In genomic region chr2:152062130-152063091, GRCh38 we compare ENCODE assay signal across 10 cellular contexts. TPM values are rescaled to one million over a fixed set of nuclear protein-coding genes. Genes with fewer than 3 reads are reported as not detected.
DNase-seq lines count a peak whose midpoint lies in the region; ATAC-seq and FAIRE-seq lines count a peak whose summit lies in the region.
"Had no signal": no experiment of that assay in that cellular context is flagged by ENCODE, and none has a peak within 500 bp of the region (broad histone marks: within the 10 kb centered on the region; RNA-seq: fewer than 3 reads in every experiment).

No MANE protein-coding gene starts in this region.

- intact Hi-C loops in left cardiac atrium (cut with DNase I) (no loop called here), aorta (cut with DNase I) (no loop called here)

- H3K4me3 ChIP-seq in aorta (ENCODE audit: low read length in 2 of 2): no peak overlapping the region
- no peak overlapping the region for H3K4me3 ChIP-seq in effector memory CD4-positive, alpha-beta T cell (ENCODE audit: insufficient read depth, low read depth, low read length, poor library complexity, severe bottlenecking)

- H3K36me3 ChIP-seq in aorta (ENCODE audit: control insufficient read depth in 1 of 2, insufficient read depth in 2 of 2, low read length in 1 of 2): no peaks in the 10 kb centered on the region
- no peaks in the 10 kb centered on the region for H3K36me3 ChIP-seq in effector memory CD4-positive, alpha-beta T cell (ENCODE audit: control insufficient read depth, insufficient read depth, low read length)

- H3K4me1 Mint-ChIP-seq in stimulated activated naive CD8-positive, alpha-beta T cell treated with anti-CD3 and anti-CD28 coated beads, Interleukin-15, amount 100 ng/mL, for 72 hours: no peaks in the 10 kb centered on the region

- H3K27ac ChIP-seq in aorta (ENCODE audit: low read depth in 1 of 2, low read length in 2 of 2): no peak overlapping the region
- no peak overlapping the region for H3K27ac ChIP-seq in effector memory CD4-positive, alpha-beta T cell (ENCODE audit: insufficient read depth, low read length, poor library complexity, severe bottlenecking)

- no peak for DNase-seq in stimulated activated naive CD8-positive, alpha-beta T cell treated with anti-CD3 and anti-CD28 coated beads, Interleukin-15, Interleukin-2, amounts not matched to agents 100 U/mL and 50 U/mL, for 24 hours
- DNase-seq in stimulated activated naive CD8-positive, alpha-beta T cell treated with anti-CD3 and anti-CD28 coated beads, Interleukin-15, amount 100 ng/mL, for 72 hours: no peak
- DNase-seq in HTR-8/SVneo (ENCODE audit: insufficient read length, low spot score) (peak; percentile 42), left cardiac atrium (peak; percentile 42), aorta (peak in 1 of 2 donors; percentile 65), NCI-H1436 treated with DMSO at 0.1 percent for 48 hours (lab: John Stamatoyannopoulos, UW) (no peak), NCI-H1930 (lab: John Stamatoyannopoulos, UW) (no peak)
- no peak for DNase-seq in effector memory CD4-positive, alpha-beta T cell
- DNase-seq: DND-41 had no signal

- H3K27me3 ChIP-seq in aorta (ENCODE audit: control insufficient read depth in 1 of 2, insufficient read depth in 2 of 2, low read length in 1 of 2): no peaks in the 10 kb centered on the region
- H3K27me3 ChIP-seq in effector memory CD4-positive, alpha-beta T cell (replicated peaks; ENCODE audit: control insufficient read depth, insufficient read depth, low read length, poor library complexity, severe bottlenecking): no peaks in the 10 kb centered on the region

- no peaks in the 10 kb centered on the region for H3K4me1 ChIP-seq in aorta (ENCODE audit: control insufficient read depth in 1 of 2, insufficient read depth in 2 of 2, low read length in 2 of 2)
- no peaks in the 10 kb centered on the region for H3K4me1 ChIP-seq in effector memory CD4-positive, alpha-beta T cell (ENCODE audit: control insufficient read depth, insufficient read depth, low read length, poor library complexity, severe bottlenecking)

- H3K4me3 Mint-ChIP-seq in stimulated activated naive CD8-positive, alpha-beta T cell treated with anti-CD3 and anti-CD28 coated beads, Interleukin-15, amount 100 ng/mL, for 72 hours: no peak overlapping the region
- H3K4me3 Mint-ChIP-seq: T-helper 1 cell treated with Interleukin-12 subunit alpha and Interleukin-12 subunit beta and Interleukin-4 antibody, amounts not matched to agents 30 μg/mL and 1 μg/mL, for 36 hours had no signal

- H3K27me3 Mint-ChIP-seq in stimulated activated naive CD8-positive, alpha-beta T cell treated with anti-CD3 and anti-CD28 coated beads, Interleukin-15, amount 100 ng/mL, for 72 hours: peaks cover 19% of the 10 kb centered on the region

- H3K27ac Mint-ChIP-seq in stimulated activated naive CD8-positive, alpha-beta T cell treated with anti-CD3 and anti-CD28 coated beads, Interleukin-15, amount 100 ng/mL, for 72 hours: no peak overlapping the region
- H3K27ac Mint-ChIP-seq: T-helper 1 cell treated with Interleukin-12 subunit alpha and Interleukin-12 subunit beta and Interleukin-4 antibody, amounts not matched to agents 30 μg/mL and 1 μg/mL, for 36 hours had no signal

- FAIRE-seq in HTR-8/SVneo (lab: Jason Lieb, UNC): peak; percentile 64

- WGBS in aorta, 2 donors: 60 to 65% methylated on average over 7 of the region's 7 CpGs

- ATAC-seq in stimulated activated naive CD8-positive, alpha-beta T cell treated with anti-CD3 and anti-CD28 coated beads, Interleukin-15, Interleukin-2, amounts not matched to agents 100 U/mL and 50 U/mL, for 24 hours: peak; percentile 36
- no peak for ATAC-seq in stimulated activated naive CD8-positive, alpha-beta T cell treated with anti-CD3 and anti-CD28 coated beads, Interleukin-15, amount 100 ng/mL, for 72 hours
- ATAC-seq in left cardiac atrium (peak; percentile 78 to 96), aorta (ENCODE audit: low FRiP score) (peak; percentile 82)

- peaks cover 2% of the 10 kb centered on the region for H3K9me3 ChIP-seq in aorta (ENCODE audit: control insufficient read depth, low read length)
- H3K9me3 ChIP-seq in effector memory CD4-positive, alpha-beta T cell (ENCODE audit: control insufficient read depth, low read length): no peaks in the 10 kb centered on the region

- peaks cover 0 to 8% of the 10 kb centered on the region in 2 donors for H3K9me3 Mint-ChIP-seq in stimulated activated naive CD8-positive, alpha-beta T cell treated with anti-CD3 and anti-CD28 coated beads, Interleukin-15, amount 100 ng/mL, for 72 hours

RNA-seq across cellular contexts. Expression of gene CACNB4, which starts 36.4 kb away (rescaled TPM):
- total RNA-seq in left cardiac atrium (under 1 TPM; 0.32 to 0.71 TPM), aorta (10 to 100 TPM in 1 of 2 donors, 1 to 10 TPM in 1; 5.0 to 14.3 TPM)
- polyA plus RNA-seq in aorta: 1 to 10 TPM; 1.2 to 1.5 TPM

Comparison
In these comparisons a context has a peak if more than half of its experiments do, and no peak if none do; other contexts are left out.
1. DNase-seq: peak in HTR-8/SVneo (single experiment) and left cardiac atrium (single experiment); none in stimulated activated naive CD8-positive, alpha-beta T cell treated with anti-CD3 and anti-CD28 coated beads, Interleukin-15, Interleukin-2, amounts not matched to agents 100 U/mL and 50 U/mL, for 24 hours (single experiment), stimulated activated naive CD8-positive, alpha-beta T cell treated with anti-CD3 and anti-CD28 coated beads, Interleukin-15, amount 100 ng/mL, for 72 hours (0 of 2), NCI-H1436 treated with DMSO at 0.1 percent for 48 hours (single experiment), NCI-H1930 (0 of 2) and effector memory CD4-positive, alpha-beta T cell (0 of 3).